In genomic region chr1:13394761-13395160, GRCh38 we compare ENCODE assay signal across 2 cellular contexts. TPM values are rescaled to one million over a fixed set of nuclear protein-coding genes. Genes with fewer than 3 reads are reported as not detected.
"Had no signal": no experiment of that assay in that cellular context is flagged by ENCODE, and none has a peak within 500 bp of the region (broad histone marks: within the 10 kb centered on the region; RNA-seq: fewer than 3 reads in every experiment).

No MANE protein-coding gene starts in this region.

RNA-seq across cellular contexts. Expression of gene PRAMEF17, which starts 5.3 kb away (rescaled TPM):
- total RNA-seq: G401, GM12878 had no signal

RNA-seq across cellular contexts. Expression of gene PRAMEF20, which starts 15.5 kb away (rescaled TPM):
- total RNA-seq: G401, GM12878 had no signal

RNA-seq across cellular contexts. Expression of gene PRAMEF19, which starts 23.0 kb away (rescaled TPM):
- total RNA-seq: G401, GM12878 had no signal

RNA-seq across cellular contexts. Expression of gene PRAMEF14, which starts 47.8 kb away (rescaled TPM):
- total RNA-seq: GM12878 had no signal
